ENCODE assay signal across 8 cellular contexts in genomic region chr10:71850745-71851629, GRCh38. TPM values are rescaled to one million over a fixed set of nuclear protein-coding genes. Genes with fewer than 3 reads are reported as not detected.
DNase-seq lines count a peak whose midpoint lies in the region; ATAC-seq, FAIRE-seq and TF ChIP-seq lines count a peak whose summit lies in the region.

Gene PSAP (minus strand): TSS chr10:71851251. CDS start chr10:71851221, 30 bp downstream.

- peak within 1 kb of the TSS; percentile 88 for H2AFZ ChIP-seq in OCI-LY3 (ENCODE audit: low read depth, low read length)

- DNase-seq in D341Med (ENCODE audit: low spot score) (peak; percentile 94), HuH-7 (ENCODE audit: low spot score) (peak; percentile 92)
- peak; percentile 98 for DNase-seq in activated CD8-positive, alpha-beta memory T cell treated with anti-CD3 and anti-CD28 coated beads, Interleukin-2, amount 50 U/mL, for 48 hours
- DNase-seq in stimulated activated CD8-positive, alpha-beta memory T cell treated with anti-CD3 and anti-CD28 coated beads, Interleukin-15, amount 100 ng/mL, for 4 hours (ENCODE audit: low read depth in 2 of 2): peak; percentile 97 to 98

- H3K9ac ChIP-seq in OCI-LY3 (ENCODE audit: low read length): peak within 1 kb of the TSS; percentile 82

- peak; percentile 95 for FAIRE-seq in endometrium (lab: Jason Lieb, UNC)

- H3K4me3 ChIP-seq in OCI-LY3 (ENCODE audit: low read length) (peak within 1 kb of the TSS; percentile 96), mesodermal cell (ENCODE audit: extremely low read depth, insufficient read depth, low read length, poor library complexity, severe bottlenecking) (peak within 1 kb of the TSS; percentile 92)

- ATAC-seq in GM21515 (IDR thresholded peaks at IDR 0.05; ENCODE audit: unreplicated experiment): peak; percentile 90

- H3K27me3 ChIP-seq in OCI-LY3 (ENCODE audit: low read depth, low read length): no peaks in the 10 kb centered on the region

- no peak for TF ChIP-seq CTCF in OCI-LY3 (IDR thresholded peaks at IDR 0.05; ENCODE audit: low read depth, low read length)

- peaks cover 25% of the 10 kb centered on the region for H3K79me2 ChIP-seq in OCI-LY3 (ENCODE audit: low read length)

- H3K4me2 ChIP-seq in OCI-LY3 (ENCODE audit: low read length): peak within 1 kb of the TSS; percentile 93

- WGBS in mesodermal cell (ENCODE audit: insufficient coverage in 2 of 2), 2 experiments: 0 to 7% methylated on average over 41 to 45 of the region's 56 CpGs

- H4K20me1 ChIP-seq in OCI-LY3 (ENCODE audit: insufficient read depth, low read length): peaks cover 24% of the 10 kb centered on the region

- H3K4me1 ChIP-seq in OCI-LY3 (ENCODE audit: low read length) (peaks cover 13% of the 10 kb centered on the region), mesodermal cell (ENCODE audit: control insufficient read depth, insufficient read depth, low read length, poor library complexity, severe bottlenecking) (peaks cover 9% of the 10 kb centered on the region)

- H3K27ac ChIP-seq in OCI-LY3 (ENCODE audit: low read length): peak within 1 kb of the TSS; percentile 39
- peak within 1 kb of the TSS; percentile 98 for H3K27ac ChIP-seq in mesodermal cell (ENCODE audit: low read depth, low read length, severe bottlenecking)

- H3K36me3 ChIP-seq in OCI-LY3 (replicated peaks; ENCODE audit: low read depth, low read length) (no peaks in the 10 kb centered on the region), mesodermal cell (ENCODE audit: control insufficient read depth, insufficient read depth, low read length) (no peaks in the 10 kb centered on the region)

- no peaks in the 10 kb centered on the region for H3K9me3 ChIP-seq in OCI-LY3 (ENCODE audit: insufficient read depth, low read length)
- H3K9me3 ChIP-seq in mesodermal cell (ENCODE audit: control insufficient read depth, low read length): no peaks in the 10 kb centered on the region

RNA-seq across cellular contexts. Expression of gene PSAP, which starts in this region (rescaled TPM):
- 506 TPM for polyA plus RNA-seq in mesodermal cell (2013, experiment 1 of 2)
- polyA plus RNA-seq in mesodermal cell (2013, experiment 2 of 2): 418 TPM

Comparison
In these comparisons a context has a peak if more than half of its experiments do, and no peak if none do; other contexts are left out.
1. Peak in every context shown above with its lines: DNase-seq, ATAC-seq, H3K4me3 ChIP-seq and H3K27ac ChIP-seq.